20 cellular contexts compared by ENCODE assay signal in genomic region chr4:185514182-185514697, GRCh38. TPM values are rescaled to one million over a fixed set of nuclear protein-coding genes. Genes with fewer than 3 reads are reported as not detected.
DNase-seq lines count a peak whose midpoint lies in the region; ATAC-seq and TF ChIP-seq lines count a peak whose summit lies in the region.
"Had no signal": no experiment of that assay in that cellular context is flagged by ENCODE, and none has a peak within 500 bp of the region (broad histone marks: within the 10 kb centered on the region; RNA-seq: fewer than 3 reads in every experiment).

No MANE protein-coding gene starts in this region.

- no peaks in the 10 kb centered on the region for H3K27me3 ChIP-seq in breast epithelium
- no peaks in the 10 kb centered on the region for H3K27me3 ChIP-seq in right cardiac atrium (ENCODE audit: control insufficient read depth, insufficient read depth)
- no peaks in the 10 kb centered on the region for H3K27me3 ChIP-seq in sigmoid colon
- H3K27me3 ChIP-seq in GM23338 (ENCODE audit: insufficient read depth): no peaks in the 10 kb centered on the region

- H3K27me3 Mint-ChIP-seq in MCF 10A (ENCODE audit: insufficient read depth, unreplicated experiment): no peaks in the 10 kb centered on the region
- H3K27me3 Mint-ChIP-seq in immature natural killer cell (ENCODE audit: low read depth in 3 of 3): peaks cover 5 to 26% (median 6%) of the 10 kb centered on the region in 3 donors
- H3K27me3 Mint-ChIP-seq in GM23338 (ENCODE audit: insufficient read depth, low read depth, poor library complexity): no peaks in the 10 kb centered on the region

- no peaks in the 10 kb centered on the region for H3K79me2 ChIP-seq in GM23338 (replicated peaks; ENCODE audit: insufficient read depth)

- H3K4me1 Mint-ChIP-seq in MCF 10A (ENCODE audit: insufficient read depth, unreplicated experiment) (no peaks in the 10 kb centered on the region), immature natural killer cell (peaks cover 11 to 17% of the 10 kb centered on the region in 2 donors), GM23338 (no peaks in the 10 kb centered on the region)
- H3K4me1 Mint-ChIP-seq: neural crest cell had no signal

- H3K27ac Mint-ChIP-seq in MCF 10A (ENCODE audit: low read depth, unreplicated experiment) (no peak overlapping the region), immature natural killer cell (no peak overlapping the region), GM23338 (no peak overlapping the region)
- H3K27ac Mint-ChIP-seq: activated naive CD8-positive, alpha-beta T cell treated with anti-CD3 and anti-CD28 coated beads, Interleukin-2, amount 10 ng/mL, durations not matched to agents 7 days and 5 days; stimulated activated naive CD8-positive, alpha-beta T cell treated with anti-CD3 and anti-CD28 coated beads, Interleukin-15, Interleukin-2, amounts not matched to agents 100 ng/mL and 50 ng/mL, for 24 hours had no signal

- CTCF ChIA-PET in MCF 10A (lab: Yijun Ruan, JAX): no interaction called here

- H3K27ac ChIP-seq in breast epithelium (peak overlapping the region; percentile 38 to 65), right cardiac atrium (ENCODE audit: low read length) (peak overlapping the region; percentile 92), sigmoid colon (peak overlapping the region; percentile 21 to 66 (median 54)), GM23338 (ENCODE audit: low read depth) (no peak overlapping the region)
- H3K27ac ChIP-seq: epithelial cell of prostate, KMS-11 had no signal

- no peak for TF ChIP-seq EP300 in sigmoid colon (IDR thresholded peaks at IDR 0.05)

- H3K4me2 ChIP-seq in GM23338: no peak overlapping the region
- H3K4me2 ChIP-seq: KMS-11 had no signal

- 67% methylated on average over 17 of the region's 17 CpGs for WGBS in right cardiac atrium
- 28 to 69% methylated on average over 17 of the region's 17 CpGs for WGBS in sigmoid colon, 2 donors

- H2AFZ ChIP-seq in GM23338: no peak overlapping the region

- DNase-seq in breast epithelium (ENCODE audit: low spot score in 2 of 2) (no peak), MCF 10A (ENCODE audit: unreplicated experiment) (no peak), right cardiac atrium (no peak), sigmoid colon (no peak), NCI-H2171 treated with DMSO at 0.1 percent for 48 hours (lab: John Stamatoyannopoulos, UW) (no peak), immature natural killer cell (no peak), GM23338 (ENCODE audit: low spot score) (no peak)
- DNase-seq: activated naive CD8-positive, alpha-beta T cell treated with anti-CD3 and anti-CD28 coated beads, Interleukin-2, amount 10 ng/mL, durations not matched to agents 7 days and 5 days; activated T-cell treated with anti-CD3 and anti-CD28 coated beads, Interleukin-2, amount 50 U/mL, for 48 hours; NCI-H1105; NCI-H69; SIG-M5; stimulated activated CD4-positive, alpha-beta T cell treated with anti-CD3 and anti-CD28 coated beads, Interleukin-1b, Interleukin-23, amount 100 ng/mL, for 48 hours had no signal

- TF ChIP-seq POLR2A in breast epithelium (IDR thresholded peaks at IDR 0.05) (no peak), sigmoid colon (IDR thresholded peaks at IDR 0.05) (no peak)

- H3K9me2 ChIP-seq in GM23338 (ENCODE audit: insufficient read depth): no peaks in the 10 kb centered on the region

- ATAC-seq in right cardiac atrium: peak; percentile 5 to 8
- ATAC-seq in GM18502 (IDR thresholded peaks at IDR 0.05; ENCODE audit: poor library complexity, unreplicated experiment): no peak
- ATAC-seq in GM23338: no peak

- H4K20me1 ChIP-seq in GM23338 (replicated peaks; ENCODE audit: insufficient read depth): no peaks in the 10 kb centered on the region

- BruUV-seq in MCF 10A (replicated peaks; lab: Mats Ljungman, UMichigan): no TSS peak

- H3K9me3 ChIP-seq in breast epithelium (no peaks in the 10 kb centered on the region), right cardiac atrium (ENCODE audit: control insufficient read depth, low read length) (no peaks in the 10 kb centered on the region), sigmoid colon (no peaks in the 10 kb centered on the region)

- POLR2A ChIA-PET in MCF 10A (lab: Yijun Ruan, JAX): interaction anchor here (0.6 kb wide), 1 partner anchor 229 kb away, joined by 3 read pairs; no protein-coding TSS in a partner anchor

- H3K9me3 Mint-ChIP-seq in MCF 10A (ENCODE audit: unreplicated experiment): no peaks in the 10 kb centered on the region
- peaks cover 0 to 4% (median 0%) of the 10 kb centered on the region in 6 donors for H3K9me3 Mint-ChIP-seq in immature natural killer cell
- H3K9me3 Mint-ChIP-seq in GM23338: no peaks in the 10 kb centered on the region
- H3K9me3 Mint-ChIP-seq: activated naive CD8-positive, alpha-beta T cell treated with anti-CD3 and anti-CD28 coated beads, Interleukin-2, amount 10 ng/mL, durations not matched to agents 7 days and 5 days; neural crest cell had no signal

- H3K4me3 ChIP-seq in breast epithelium (no peak overlapping the region), right cardiac atrium (ENCODE audit: low read length) (no peak overlapping the region), sigmoid colon (no peak overlapping the region), GM23338 (no peak overlapping the region)

- intact Hi-C loops in breast epithelium (cut with DNase I; ENCODE audit: low total_unique reads): no loop called here
- intact Hi-C loops in MCF 10A (cut with micrococcal nuclease): no loop called here
- intact Hi-C loops in right cardiac atrium (cut with DNase I): loop anchor here in 1 of 4 donors (10.0 kb wide), 1 partner anchor 81 kb away; no protein-coding TSS in a partner anchor
- intact Hi-C loops in sigmoid colon (cut with DNase I): no loop called here

- H3K36me3 Mint-ChIP-seq in MCF 10A (ENCODE audit: insufficient read depth, unreplicated experiment) (no peaks in the 10 kb centered on the region), immature natural killer cell (no peaks in the 10 kb centered on the region), GM23338 (ENCODE audit: low read depth) (no peaks in the 10 kb centered on the region)
- H3K36me3 Mint-ChIP-seq: activated naive CD8-positive, alpha-beta T cell treated with anti-CD3 and anti-CD28 coated beads, Interleukin-2, amount 10 ng/mL, durations not matched to agents 7 days and 5 days had no signal

- H3K36me3 ChIP-seq in breast epithelium (no peaks in the 10 kb centered on the region), sigmoid colon (peaks cover 0 to 65% (median 7%) of the 10 kb centered on the region in 4 donors), GM23338 (ENCODE audit: insufficient read depth) (no peaks in the 10 kb centered on the region)

- H3K4me3 Mint-ChIP-seq in MCF 10A (ENCODE audit: unreplicated experiment) (no peak overlapping the region), immature natural killer cell (peak overlapping the region in 1 of 5 donors; percentile 66), GM23338 (no peak overlapping the region)
- H3K4me3 Mint-ChIP-seq: activated naive CD8-positive, alpha-beta T cell treated with anti-CD3 and anti-CD28 coated beads, Interleukin-2, amount 10 ng/mL, durations not matched to agents 7 days and 5 days; neural crest cell; stimulated activated naive CD8-positive, alpha-beta T cell treated with anti-CD3 and anti-CD28 coated beads, Interleukin-15, Interleukin-2, amounts not matched to agents 100 ng/mL and 50 ng/mL, for 24 hours had no signal

- TF ChIP-seq CTCF in breast epithelium (IDR thresholded peaks at IDR 0.05) (no peak), MCF 10A (IDR thresholded peaks at IDR 0.05; ENCODE audit: unreplicated experiment) (no peak), sigmoid colon (IDR thresholded peaks at IDR 0.05) (no peak), GM23338 (conservative IDR thresholded peaks at IDR 0.05; ENCODE audit: low read depth in 2 of 2) (no peak)

- H3F3A ChIP-seq in GM23338 (replicated peaks; ENCODE audit: low read depth): no peaks in the 10 kb centered on the region

- no peaks in the 10 kb centered on the region for H3K4me1 ChIP-seq in breast epithelium
- H3K4me1 ChIP-seq in right cardiac atrium (ENCODE audit: control insufficient read depth, insufficient read depth, low read length): peaks cover 11% of the 10 kb centered on the region
- peaks cover 0 to 18% (median 10%) of the 10 kb centered on the region in 4 donors for H3K4me1 ChIP-seq in sigmoid colon
- no peaks in the 10 kb centered on the region; the same call in 1 of the 2 replicates for H3K4me1 ChIP-seq in GM23338 (ENCODE audit: insufficient read depth)

RNA-seq across cellular contexts. Expression of gene PDLIM3, which starts 21.1 kb away (rescaled TPM):
- 100 to 1,000 TPM in 2 of 3 donors, 10 to 100 TPM in 1; 25.3 to 181 (median 175) TPM for total RNA-seq in breast epithelium
- total RNA-seq in MCF 10A (2022): 0.22 and 0.30 TPM in 2 replicates
- total RNA-seq in right cardiac atrium: 100 to 1,000 TPM; 267 to 965 (median 293) TPM
- 447 TPM for polyA plus RNA-seq in right cardiac atrium
- 100 to 1,000 TPM; 568 to 907 (median 820) TPM for total RNA-seq in sigmoid colon
- polyA plus RNA-seq in sigmoid colon: 10 to 100 TPM in 2 of 3 donors, 1 to 10 TPM in 1; 7.9 to 24.5 (median 17.4) TPM
- not detected for polyA plus RNA-seq in immature natural killer cell
- 18.0 and 19.5 TPM in 2 replicates for total RNA-seq in GM23338 (2014; rRNA removed; shearing (Covaris generic))
- polyA plus RNA-seq in GM23338 (2016; fragmentation: Nextera tagmentation; extraction: Ambion mirVana): 8.3 and 8.5 TPM in 2 replicates
- total RNA-seq: activated naive CD8-positive, alpha-beta T cell treated with anti-CD3 and anti-CD28 coated beads, Interleukin-2, amount 10 ng/mL, durations not matched to agents 7 days and 5 days; T-helper 2 cell treated with Interferon-gamma antibody and Interleukin-4, amounts not matched to agents 100 ng/mL and 5 ng/mL, for 36 hours had no signal

RNA-seq across cellular contexts. Expression of gene CCDC110, which starts 42.7 kb away (rescaled TPM):
- total RNA-seq in breast epithelium (1 to 10 TPM; 1.3 to 4.1 (median 1.3) TPM), MCF 10A (2022) (0.47 TPM in 1 of 2 replicates, not detected in the other), right cardiac atrium (1 to 10 TPM; 1.4 to 3.7 (median 2.8) TPM), sigmoid colon (1 to 10 TPM; 1.6 to 9.3 (median 7.2) TPM)
- polyA plus RNA-seq in right cardiac atrium (1.3 TPM), sigmoid colon (1 to 10 TPM in 1 of 3 donors, under 1 TPM in 2; 0.69 to 1.2 (median 0.82) TPM), immature natural killer cell (not detected), GM23338 (2016; fragmentation: Nextera tagmentation; extraction: Ambion mirVana) (3.9 and 6.7 TPM in 2 replicates)
- total RNA-seq in GM23338 (2014; rRNA removed; shearing (Covaris generic)): 0.97 and 5.4 TPM in 2 replicates
- total RNA-seq: T-helper 2 cell treated with Interferon-gamma antibody and Interleukin-4, amounts not matched to agents 100 ng/mL and 5 ng/mL, for 36 hours had no signal
- polyA plus RNA-seq: BJ had no signal

Comparison
In these comparisons a context has a peak if more than half of its experiments do, and no peak if none do; other contexts are left out.
1. RNA of gene PDLIM3, which starts 21.1 kb away (total RNA-seq): 568 to 907 TPM in sigmoid colon, 267 to 965 TPM in right cardiac atrium, 25.3 to 181 TPM in breast epithelium and 18.0 to 19.5 TPM in GM23338; 0.22 to 0.30 TPM in MCF 10A; every median in the first group is over 10 times any median in the second.
2. ATAC-seq: peak in right cardiac atrium (2 of 2); none in GM18502 (single experiment) and GM23338 (single experiment).